Comparison of ENCODE assay signal across 20 cellular contexts in genomic region chr7:29808075-29808786, GRCh38. TPM values are rescaled to one million over a fixed set of nuclear protein-coding genes. Genes with fewer than 3 reads are reported as not detected.
A peak's percentile ranks its signal among the peaks of the same experiment; 100 is the strongest.
DNase-seq lines count a peak whose midpoint lies in the region; ATAC-seq and TF ChIP-seq lines count a peak whose summit lies in the region.
"Had no signal": no experiment of that assay in that cellular context is flagged by ENCODE, and none has a peak within 500 bp of the region (broad histone marks: within the 10 kb centered on the region; RNA-seq: fewer than 3 reads in every experiment).

No MANE protein-coding gene starts in this region.

- POLR2A ChIA-PET in HCT116 (lab: Charles Lee) (no interaction called here), WTC11 (lab: Charles Lee) (no interaction called here)

- CTCF ChIA-PET in HCT116 (lab: Charles Lee) (no interaction called here), WTC11 (lab: Charles Lee) (no interaction called here)

- H3K4me1 ChIP-seq in HCT116 (ENCODE audit: control insufficient read depth in 1 of 2, insufficient read depth in 2 of 2, low read length in 2 of 2) (peaks cover 10 to 21% of the 10 kb centered on the region in 2 experiments; a peak in 3 of 4 replicates), iPS-18a (ENCODE audit: control insufficient read depth, low read depth, low read length) (no peaks in the 10 kb centered on the region)

- H3K4me3 ChIP-seq in HCT116 (replicated peaks in 1 of 2; ENCODE audit: low read depth in 1 of 2, low read length in 2 of 2), result peak overlapping the region; percentile 65 to 82
- H3K4me3 ChIP-seq in iPS-18a (ENCODE audit: low read length), result peak overlapping the region; percentile 73

- H3K9me3 Mint-ChIP-seq in WTC11, result no peaks in the 10 kb centered on the region
- H3K9me3 Mint-ChIP-seq in stimulated activated naive B cell treated with anti-CD40 and anti-IgM and Interleukin-4, amounts not matched to agents 10 μg/mL and 1 μg/mL and 100 μg/mL, for 72 hours, result no peaks in the 10 kb centered on the region
- H3K9me3 Mint-ChIP-seq: activated naive CD8-positive, alpha-beta T cell treated with anti-CD3 and anti-CD28 coated beads for 36 hours; activated T-helper 17 cell treated with anti-CD3 and anti-CD28 coated beads, Interleukin-2, amount 50 U/mL, for 72 hours; HFFc6; stimulated activated memory B cell treated with anti-CD40 and anti-IgM and Interleukin-4, amounts not matched to agents 10 μg/mL and 1 μg/mL and 100 μg/mL, for 72 hours had no signal

- peaks cover 40% of the 10 kb centered on the region for H3K27me3 Mint-ChIP-seq in WTC11 (ENCODE audit: low read depth)
- H3K27me3 Mint-ChIP-seq in stimulated activated naive B cell treated with anti-CD40 and anti-IgM and Interleukin-4, amounts not matched to agents 10 μg/mL and 1 μg/mL and 100 μg/mL, for 72 hours, result peaks cover 63 to 79% of the 10 kb centered on the region in 2 donors

- H3K27me3 ChIP-seq in HCT116 (ENCODE audit: insufficient read depth, low read length) (no peaks in the 10 kb centered on the region), iPS-18a (ENCODE audit: control insufficient read depth, insufficient read depth, low read length) (peaks cover 41% of the 10 kb centered on the region)

- H3K27ac ChIP-seq in HCT116 (ENCODE audit: low read depth, low read length) (no peak overlapping the region), iPS-18a (ENCODE audit: low read length) (no peak overlapping the region)
- H3K27ac ChIP-seq: HL-60 had no signal

- H2AFZ ChIP-seq in HCT116 (ENCODE audit: low read depth, low read length, poor library complexity, severe bottlenecking), result peak overlapping the region; percentile 79

- RAD21 ChIA-PET in HCT116 (lab: Charles Lee; ENCODE audit: low non-redundant PET in 1 of 2, low total read pairs in 2 of 2, uncharacterized antibody in 2 of 2, unreplicated experiment in 2 of 2), result no interaction called here

- intact Hi-C loops in HCT116 (cut with micrococcal nuclease) (no loop called here), left colon (cut with DNase I, micrococcal nuclease) (no loop called here)

- BruUV-seq in HCT116 (replicated peaks; lab: Mats Ljungman, UMichigan), result TSS peak; percentile 43

- H3K9ac ChIP-seq in HCT116 (ENCODE audit: low read length), result peak overlapping the region; percentile 60
- no peak overlapping the region for H3K9ac ChIP-seq in iPS-18a (ENCODE audit: low read length)

- H3K4me2 ChIP-seq in HCT116 (ENCODE audit: low read length), result peak overlapping the region; percentile 97

- no peak for ATAC-seq in HCT116
- ATAC-seq in WTC11, result no peak
- ATAC-seq in stimulated activated naive B cell treated with anti-CD40 and anti-IgM and Interleukin-4, amounts not matched to agents 10 μg/mL and 1 μg/mL and 100 μg/mL, for 72 hours (replicated peaks), result peak; percentile 12 to 41
- no peak for ATAC-seq in left colon
- ATAC-seq: activated T-helper 17 cell treated with anti-CD3 and anti-CD28 coated beads, Interleukin-2, amount 50 U/mL, for 72 hours; stimulated activated memory B cell treated with anti-CD40 and anti-IgM and Interleukin-4, amounts not matched to agents 10 μg/mL and 1 μg/mL and 100 μg/mL, for 72 hours had no signal

- H4K20me1 ChIP-seq in HCT116 (ENCODE audit: insufficient read depth), result no peaks in the 10 kb centered on the region

- TF ChIP-seq CTCF in HCT116 (IDR thresholded peaks at IDR 0.05 in 2 of 3, conservative IDR thresholded peaks at IDR 0.05 in 1 of 3; ENCODE audit: borderline replicate concordance in 1 of 3, insufficient read depth in 1 of 3, low read depth in 2 of 3, low read length in 2 of 3) (no peak), WTC11 (IDR thresholded peaks at IDR 0.05) (no peak)

- peaks cover 20% of the 10 kb centered on the region for H3K4me1 Mint-ChIP-seq in WTC11
- peaks cover 11 to 18% of the 10 kb centered on the region in 2 donors for H3K4me1 Mint-ChIP-seq in stimulated activated naive B cell treated with anti-CD40 and anti-IgM and Interleukin-4, amounts not matched to agents 10 μg/mL and 1 μg/mL and 100 μg/mL, for 72 hours
- H3K4me1 Mint-ChIP-seq: activated T-helper 17 cell treated with anti-CD3 and anti-CD28 coated beads, Interleukin-2, amount 50 U/mL, for 72 hours; stimulated activated memory B cell treated with anti-CD40 and anti-IgM and Interleukin-4, amounts not matched to agents 10 μg/mL and 1 μg/mL and 100 μg/mL, for 72 hours had no signal

- TF ChIP-seq RAD21 in HCT116 (IDR thresholded peaks at IDR 0.05; ENCODE audit: low read depth), result no peak

- H3K36me3 ChIP-seq in HCT116 (ENCODE audit: control insufficient read depth in 1 of 2, insufficient read depth in 2 of 2, low read length in 2 of 2) (no peaks in the 10 kb centered on the region), iPS-18a (ENCODE audit: control insufficient read depth, low read depth, low read length) (no peaks in the 10 kb centered on the region)
- H3K36me3 ChIP-seq: breast epithelium had no signal

- H3K79me2 ChIP-seq in HCT116 (ENCODE audit: insufficient read depth, low read length), result no peaks in the 10 kb centered on the region

- DNase-seq in HCT116 (ENCODE audit: low read depth, low spot score) (no peak), WTC11 (ENCODE audit: low spot score) (no peak), 8988T (no peak), cerebellar cortex (ENCODE audit: low spot score) (no peak), DMS153 treated with DMSO at 0.1 percent for 48 hours (lab: John Stamatoyannopoulos, UW; ENCODE audit: unreplicated experiment) (no peak), left colon (no peak)
- DNase-seq in stimulated activated naive B cell treated with anti-CD40 and anti-IgM and Interleukin-4, amounts not matched to agents 10 μg/mL and 1 μg/mL and 100 μg/mL, for 72 hours, result no peak
- DNase-seq: activated CD4-positive, alpha-beta T cell treated with anti-CD3 and anti-CD28 coated beads for 48 hours; activated naive CD8-positive, alpha-beta T cell treated with anti-CD3 and anti-CD28 coated beads for 36 hours; AML-193; COR-L47; HFFc6; NCI-H2029 treated with DMSO at 0.1 percent for 48 hours; SW 1271 had no signal

- H3K9me3 ChIP-seq in HCT116 (ENCODE audit: control insufficient read depth in 1 of 2, insufficient read depth in 1 of 2, low read depth in 1 of 2, low read length in 2 of 2) (no peaks in the 10 kb centered on the region), iPS-18a (ENCODE audit: control insufficient read depth, low read depth, low read length) (no peaks in the 10 kb centered on the region)
- H3K9me3 ChIP-seq: breast epithelium had no signal

- H3K4me3 Mint-ChIP-seq in WTC11, result peak overlapping the region; percentile 56
- H3K4me3 Mint-ChIP-seq in stimulated activated naive B cell treated with anti-CD40 and anti-IgM and Interleukin-4, amounts not matched to agents 10 μg/mL and 1 μg/mL and 100 μg/mL, for 72 hours, result no peak overlapping the region
- H3K4me3 Mint-ChIP-seq: activated naive CD8-positive, alpha-beta T cell treated with anti-CD3 and anti-CD28 coated beads for 36 hours; activated T-helper 17 cell treated with anti-CD3 and anti-CD28 coated beads, Interleukin-2, amount 50 U/mL, for 72 hours; HFFc6 had no signal

- TF ChIP-seq POLR2A in HCT116 (IDR thresholded peaks at IDR 0.05; ENCODE audit: borderline replicate concordance, extremely low read depth, insufficient read depth, insufficient read length), result no peak

- H3K9me2 ChIP-seq in HCT116 (ENCODE audit: insufficient read depth), result no peaks in the 10 kb centered on the region

- H3K27ac Mint-ChIP-seq in WTC11, result no peak overlapping the region
- H3K27ac Mint-ChIP-seq in stimulated activated naive B cell treated with anti-CD40 and anti-IgM and Interleukin-4, amounts not matched to agents 10 μg/mL and 1 μg/mL and 100 μg/mL, for 72 hours, result no peak overlapping the region
- H3K27ac Mint-ChIP-seq: activated naive CD8-positive, alpha-beta T cell treated with anti-CD3 and anti-CD28 coated beads for 36 hours; activated T-helper 17 cell treated with anti-CD3 and anti-CD28 coated beads, Interleukin-2, amount 50 U/mL, for 72 hours; HFFc6; stimulated activated memory B cell treated with anti-CD40 and anti-IgM and Interleukin-4, amounts not matched to agents 10 μg/mL and 1 μg/mL and 100 μg/mL, for 72 hours had no signal

- H3K36me3 Mint-ChIP-seq in WTC11, result no peaks in the 10 kb centered on the region
- no peaks in the 10 kb centered on the region for H3K36me3 Mint-ChIP-seq in stimulated activated naive B cell treated with anti-CD40 and anti-IgM and Interleukin-4, amounts not matched to agents 10 μg/mL and 1 μg/mL and 100 μg/mL, for 72 hours
- H3K36me3 Mint-ChIP-seq: activated naive CD8-positive, alpha-beta T cell treated with anti-CD3 and anti-CD28 coated beads for 36 hours; stimulated activated memory B cell treated with anti-CD40 and anti-IgM and Interleukin-4, amounts not matched to agents 10 μg/mL and 1 μg/mL and 100 μg/mL, for 72 hours had no signal

TF ChIP-seq in HCT116, 20 proteins besides CTCF, POLR2A, EP300 and RAD21 (continues in another document):
- TF ChIP-seq SP1 (IDR thresholded peaks at IDR 0.05; ENCODE audit: low read depth) (no peak), TCF7L2 (IDR thresholded peaks at IDR 0.05; ENCODE audit: borderline replicate concordance, extremely low read depth, insufficient read depth, insufficient read length) (no peak), ELF1 (IDR thresholded peaks at IDR 0.05; ENCODE audit: borderline replicate concordance, low read depth) (no peak)

TF ChIP-seq in WTC11, 78 proteins besides CTCF, POLR2A, EP300 and RAD21 (continues in another document):
- TF ChIP-seq, protein P1, sequence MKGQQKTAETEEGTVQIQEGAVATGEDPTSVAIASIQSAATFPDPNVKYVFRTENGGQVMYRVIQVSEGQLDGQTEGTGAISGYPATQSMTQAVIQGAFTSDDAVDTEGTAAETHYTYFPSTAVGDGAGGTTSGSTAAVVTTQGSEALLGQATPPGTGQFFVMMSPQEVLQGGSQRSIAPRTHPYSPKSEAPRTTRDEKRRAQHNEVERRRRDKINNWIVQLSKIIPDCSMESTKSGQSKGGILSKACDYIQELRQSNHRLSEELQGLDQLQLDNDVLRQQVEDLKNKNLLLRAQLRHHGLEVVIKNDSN (CRISPR knock-in tag; IDR thresholded peaks at IDR 0.05), result no peak
- TF ChIP-seq, protein P2, sequence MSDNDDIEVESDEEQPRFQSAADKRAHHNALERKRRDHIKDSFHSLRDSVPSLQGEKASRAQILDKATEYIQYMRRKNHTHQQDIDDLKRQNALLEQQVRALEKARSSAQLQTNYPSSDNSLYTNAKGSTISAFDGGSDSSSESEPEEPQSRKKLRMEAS (CRISPR knock-in tag; IDR thresholded peaks at IDR 0.05), result no peak
- no peak for TF ChIP-seq ETV6 (CRISPR knock-in tag; IDR thresholded peaks at IDR 0.05)

RNA-seq across cellular contexts. Expression of gene WIPF3, which starts 1.9 kb away (rescaled TPM):
- total RNA-seq in HCT116 (2021; ENCODE audit: unreplicated experiment) (8.6 TPM), WTC11 (2021) (9.9 to 11.4 TPM (median 10.5 TPM) in 3 replicates), left colon (1 to 10 TPM; 1.7 to 2.1 TPM)
- polyA plus RNA-seq in HCT116 (2012), result 6.2 and 6.4 TPM in 2 replicates
- total RNA-seq: activated naive CD8-positive, alpha-beta T cell treated with anti-CD3 and anti-CD28 coated beads for 36 hours; activated T-helper 17 cell treated with anti-CD3 and anti-CD28 coated beads, Interleukin-2, amount 50 U/mL, for 72 hours; dermis microvascular lymphatic vessel endothelial cell; HFFc6 had no signal

Comparison
In these comparisons a context has a peak if more than half of its experiments do, and no peak if none do; other contexts are left out.
1. ATAC-seq: peak in stimulated activated naive B cell treated with anti-CD40 and anti-IgM and Interleukin-4, amounts not matched to agents 10 μg/mL and 1 μg/mL and 100 μg/mL, for 72 hours (2 of 2); none in HCT116 (single experiment), WTC11 (single experiment) and left colon (single experiment).